ENCODE assay signal across 12 cellular contexts in genomic region chr11:36684840-36685800, GRCh38.
DNase-seq lines count a peak whose midpoint lies in the region; ATAC-seq and TF ChIP-seq lines count a peak whose summit lies in the region.
"Had no signal": no experiment of that assay in that cellular context is flagged by ENCODE, and none has a peak within 500 bp of the region (broad histone marks: within the 10 kb centered on the region; RNA-seq: fewer than 3 reads in every experiment).

No MANE protein-coding gene starts in this region.

- ATAC-seq in HG02610 (IDR thresholded peaks at IDR 0.05; ENCODE audit: unreplicated experiment) (peak; percentile 78), mucosa of descending colon (no peak), right lobe of liver (no peak), HG03175 (IDR thresholded peaks at IDR 0.05; ENCODE audit: unreplicated experiment) (no peak)
- peak; percentile 63 for ATAC-seq in activated T-helper 17 cell treated with anti-CD3 and anti-CD28 coated beads, Interleukin-2, amount 50 U/mL, for 72 hours (replicated peaks)
- ATAC-seq: WTC11 had no signal

- H3K4me1 ChIP-seq in mucosa of descending colon (ENCODE audit: low read depth) (no peaks in the 10 kb centered on the region), right lobe of liver (no peaks in the 10 kb centered on the region)

- DNase-seq in NB4 (ENCODE audit: low read depth) (peak; percentile 22), mucosa of descending colon (no peak), right lobe of liver (no peak)
- peak; percentile 18 for DNase-seq in stimulated activated CD8-positive, alpha-beta memory T cell treated with anti-CD3 and anti-CD28 coated beads, Interleukin-4, amount 100 ng/mL, for 24 hours (ENCODE audit: low read depth)
- DNase-seq: DMS 273 treated with DMSO at 0.1 percent for 48 hours, NCI-H1930, RPMI8226 had no signal

- no peak overlapping the region for H3K27ac Mint-ChIP-seq in activated T-helper 17 cell treated with anti-CD3 and anti-CD28 coated beads, Interleukin-2, amount 50 U/mL, for 72 hours
- H3K27ac Mint-ChIP-seq: WTC11 had no signal

- H3K36me3 ChIP-seq in mucosa of descending colon (ENCODE audit: low read depth) (no peaks in the 10 kb centered on the region), right lobe of liver (no peaks in the 10 kb centered on the region)
- H3K36me3 ChIP-seq: cardiac muscle cell had no signal

- no peak overlapping the region for H3K4me3 Mint-ChIP-seq in activated T-helper 17 cell treated with anti-CD3 and anti-CD28 coated beads, Interleukin-2, amount 50 U/mL, for 72 hours
- H3K4me3 Mint-ChIP-seq: WTC11 had no signal

- no peak overlapping the region for H3K27ac ChIP-seq in right lobe of liver
- H3K27ac ChIP-seq: cardiac muscle cell had no signal

- no peaks in the 10 kb centered on the region for H3K27me3 ChIP-seq in right lobe of liver
- H3K27me3 ChIP-seq: cardiac muscle cell had no signal

- no peak for TF ChIP-seq CTCF in NB4 (IDR thresholded peaks at IDR 0.05; ENCODE audit: low read depth, low read length)
- TF ChIP-seq CTCF in mucosa of descending colon (IDR thresholded peaks at IDR 0.05), result no peak
- TF ChIP-seq CTCF in right lobe of liver (IDR thresholded peaks at IDR 0.05), result no peak

- H3K27me3 Mint-ChIP-seq in activated T-helper 17 cell treated with anti-CD3 and anti-CD28 coated beads, Interleukin-2, amount 50 U/mL, for 72 hours, result peaks cover 61% of the 10 kb centered on the region

- H3K9me3 Mint-ChIP-seq in activated T-helper 17 cell treated with anti-CD3 and anti-CD28 coated beads, Interleukin-2, amount 50 U/mL, for 72 hours, result no peaks in the 10 kb centered on the region

- TF ChIP-seq POLR2A in NB4 (IDR thresholded peaks at IDR 0.05; ENCODE audit: extremely low read depth, insufficient read length) (no peak), right lobe of liver (IDR thresholded peaks at IDR 0.05) (no peak)

- H3K9me3 ChIP-seq in mucosa of descending colon (no peaks in the 10 kb centered on the region), right lobe of liver (no peaks in the 10 kb centered on the region)

- H3K4me1 Mint-ChIP-seq in activated T-helper 17 cell treated with anti-CD3 and anti-CD28 coated beads, Interleukin-2, amount 50 U/mL, for 72 hours, result no peaks in the 10 kb centered on the region
- H3K4me1 Mint-ChIP-seq: WTC11 had no signal

- 49% methylated on average over 12 of the region's 12 CpGs for WGBS in right lobe of liver (ENCODE audit: insufficient coverage, low coverage, low lambda C conversion rate, missing lambda C conversion rate)

- intact Hi-C loops in mucosa of descending colon (cut with DNase I, micrococcal nuclease) (no loop called here), right lobe of liver (cut with DNase I) (no loop called here)

- H3K4me3 ChIP-seq in NB4 (ENCODE audit: low read depth, low read length) (no peak overlapping the region), mucosa of descending colon (no peak overlapping the region), right lobe of liver (no peak overlapping the region)
- H3K4me3 ChIP-seq: cardiac muscle cell had no signal

- H3K36me3 Mint-ChIP-seq in activated T-helper 17 cell treated with anti-CD3 and anti-CD28 coated beads, Interleukin-2, amount 50 U/mL, for 72 hours (ENCODE audit: low read depth), result no peaks in the 10 kb centered on the region

Comparison
In these comparisons a context has a peak if more than half of its experiments do, and no peak if none do; other contexts are left out.
1. ATAC-seq: peak in HG02610 (single experiment) and activated T-helper 17 cell treated with anti-CD3 and anti-CD28 coated beads, Interleukin-2, amount 50 U/mL, for 72 hours (single experiment); none in mucosa of descending colon (single experiment), right lobe of liver (0 of 4) and HG03175 (single experiment).
2. DNase-seq: peak in NB4 (single experiment) and stimulated activated CD8-positive, alpha-beta memory T cell treated with anti-CD3 and anti-CD28 coated beads, Interleukin-4, amount 100 ng/mL, for 24 hours (single experiment); none in mucosa of descending colon (0 of 3) and right lobe of liver (0 of 3).